ENCODE assay signal across 9 cellular contexts in the genomic region with DNA sequence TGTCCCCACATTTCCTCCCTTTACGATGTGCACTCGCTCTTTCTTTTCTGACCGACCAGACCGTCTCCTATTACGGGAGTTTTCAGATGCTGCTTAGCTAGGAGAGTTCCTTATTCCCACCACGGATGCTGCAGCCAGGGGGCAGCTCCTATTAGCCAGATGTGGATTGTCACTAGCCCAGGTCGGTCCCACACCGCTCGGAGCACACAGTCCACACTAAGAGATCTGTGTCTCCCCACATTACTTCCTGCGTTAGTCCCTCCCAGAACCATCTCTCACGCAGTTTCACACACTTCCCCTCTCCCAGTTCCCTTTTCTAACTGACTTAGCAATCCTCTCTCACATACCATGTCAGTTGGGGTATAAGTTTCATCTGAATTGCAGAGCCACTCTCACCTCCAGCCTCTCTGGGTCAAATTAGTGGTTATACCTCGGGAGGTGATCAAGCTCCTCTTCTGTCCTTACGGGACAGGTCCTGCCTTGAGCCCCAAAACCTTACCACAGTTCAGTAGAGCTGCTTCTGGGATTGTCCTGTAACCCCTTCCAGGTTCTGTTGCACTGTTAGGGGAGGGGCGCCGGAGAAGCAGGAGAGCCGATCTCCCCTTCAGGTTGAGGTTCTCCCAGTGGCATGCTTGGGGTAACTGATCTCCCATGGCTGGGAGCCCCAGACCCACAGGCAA. TPM values are rescaled to one million over a fixed set of nuclear protein-coding genes. Genes with fewer than 3 reads are reported as not detected.
DNase-seq lines count a peak whose midpoint lies in the region; ATAC-seq and TF ChIP-seq lines count a peak whose summit lies in the region.
"Had no signal": no experiment of that assay in that cellular context is flagged by ENCODE, and none has a peak within 500 bp of the region (broad histone marks: within the 10 kb centered on the region; RNA-seq: fewer than 3 reads in every experiment).

No MANE protein-coding gene starts in this region.

- no peaks in the 10 kb centered on the region for H4K20me1 ChIP-seq in smooth muscle cell (ENCODE audit: low read depth)

- peak overlapping the region; percentile 95 for H3K27ac Mint-ChIP-seq in dendritic cell treated with granulocyte-macrophage colony-stimulating factor and Interleukin-4, amounts not matched to agents 40 ng/mL and 50 ng/mL, for 4 days

- no peak overlapping the region for H3K27ac ChIP-seq in smooth muscle cell (ENCODE audit: low read depth)
- no peak overlapping the region for H3K27ac ChIP-seq in effector memory CD4-positive, alpha-beta T cell (ENCODE audit: insufficient read depth, low read length, poor library complexity, severe bottlenecking)

- intact Hi-C loops in dendritic cell treated with granulocyte-macrophage colony-stimulating factor and Interleukin-4, amounts not matched to agents 40 ng/mL and 50 ng/mL, for 4 days (cut with micrococcal nuclease): loop anchor here (5.0 kb wide), 1 partner anchor 79 kb away; no protein-coding TSS in a partner anchor

- no peak overlapping the region for H2AFZ ChIP-seq in smooth muscle cell (ENCODE audit: low read depth)

- no peaks in the 10 kb centered on the region for H3K27me3 ChIP-seq in smooth muscle cell (ENCODE audit: low read depth)
- no peaks in the 10 kb centered on the region for H3K27me3 ChIP-seq in effector memory CD4-positive, alpha-beta T cell (replicated peaks; ENCODE audit: control insufficient read depth, insufficient read depth, low read length, poor library complexity, severe bottlenecking)

- H3K9ac ChIP-seq in smooth muscle cell (ENCODE audit: low read depth): no peak overlapping the region

- H3K4me2 ChIP-seq in smooth muscle cell: no peak overlapping the region

- H3K4me1 ChIP-seq in smooth muscle cell (ENCODE audit: low read depth): no peaks in the 10 kb centered on the region
- no peaks in the 10 kb centered on the region for H3K4me1 ChIP-seq in effector memory CD4-positive, alpha-beta T cell (ENCODE audit: control insufficient read depth, insufficient read depth, low read length, poor library complexity, severe bottlenecking)

- TF ChIP-seq CTCF in smooth muscle cell (IDR thresholded peaks at IDR 0.05; ENCODE audit: borderline replicate concordance, insufficient read depth, poor library complexity, severe bottlenecking): no peak

- no peaks in the 10 kb centered on the region for H3K9me3 Mint-ChIP-seq in dendritic cell treated with granulocyte-macrophage colony-stimulating factor and Interleukin-4, amounts not matched to agents 40 ng/mL and 50 ng/mL, for 4 days

- ATAC-seq in GM21360 (IDR thresholded peaks at IDR 0.05; ENCODE audit: unreplicated experiment): peak; percentile 99
- peak; percentile 97 for ATAC-seq in HG03571 (IDR thresholded peaks at IDR 0.05; ENCODE audit: unreplicated experiment)

- H3K4me3 ChIP-seq in smooth muscle cell: peak overlapping the region; percentile 32
- no peak overlapping the region for H3K4me3 ChIP-seq in effector memory CD4-positive, alpha-beta T cell (ENCODE audit: insufficient read depth, low read depth, low read length, poor library complexity, severe bottlenecking)

- 88% methylated on average over 16 of the region's 16 CpGs for WGBS in smooth muscle cell (ENCODE audit: low lambda C conversion rate)

- H3K27me3 Mint-ChIP-seq in dendritic cell treated with granulocyte-macrophage colony-stimulating factor and Interleukin-4, amounts not matched to agents 40 ng/mL and 50 ng/mL, for 4 days: no peaks in the 10 kb centered on the region

- no peaks in the 10 kb centered on the region for H3K9me3 ChIP-seq in smooth muscle cell (replicated peaks; ENCODE audit: low read depth)
- H3K9me3 ChIP-seq in effector memory CD4-positive, alpha-beta T cell (ENCODE audit: control insufficient read depth, low read length): no peaks in the 10 kb centered on the region

- no peaks in the 10 kb centered on the region for H3F3A ChIP-seq in smooth muscle cell (ENCODE audit: low read depth)

- H3K4me3 Mint-ChIP-seq in dendritic cell treated with granulocyte-macrophage colony-stimulating factor and Interleukin-4, amounts not matched to agents 40 ng/mL and 50 ng/mL, for 4 days: peak overlapping the region; percentile 87

- H3K79me2 ChIP-seq in smooth muscle cell (ENCODE audit: low read depth): no peaks in the 10 kb centered on the region

- no peaks in the 10 kb centered on the region for H3K36me3 ChIP-seq in smooth muscle cell (ENCODE audit: low read depth)
- H3K36me3 ChIP-seq in effector memory CD4-positive, alpha-beta T cell (ENCODE audit: control insufficient read depth, insufficient read depth, low read length): no peaks in the 10 kb centered on the region

- no peaks in the 10 kb centered on the region for H3K36me3 Mint-ChIP-seq in dendritic cell treated with granulocyte-macrophage colony-stimulating factor and Interleukin-4, amounts not matched to agents 40 ng/mL and 50 ng/mL, for 4 days (ENCODE audit: low read depth)

- DNase-seq in GF-D8 (lab: John Stamatoyannopoulos, UW): peak; percentile 83
- DNase-seq in smooth muscle cell (lab: John Stamatoyannopoulos, UW; ENCODE audit: unreplicated experiment): no peak
- no peak for DNase-seq in GM03348 (ENCODE audit: low spot score)
- DNase-seq in glomerular visceral epithelial cell (ENCODE audit: extremely low spot score): no peak
- no peak for DNase-seq in effector memory CD4-positive, alpha-beta T cell

- H3K4me1 Mint-ChIP-seq in dendritic cell treated with granulocyte-macrophage colony-stimulating factor and Interleukin-4, amounts not matched to agents 40 ng/mL and 50 ng/mL, for 4 days (ENCODE audit: low read depth): peaks cover 32% of the 10 kb centered on the region

RNA-seq across cellular contexts. Expression of a gene that starts 28.2 kb away (rescaled TPM):
- total RNA-seq in smooth muscle cell: not detected in 2 replicates
- polyA plus RNA-seq in smooth muscle cell: not detected in 2 replicates
- polyA plus RNA-seq: neural cell had no signal
